2 cellular contexts compared by ENCODE assay signal in the genomic region with DNA sequence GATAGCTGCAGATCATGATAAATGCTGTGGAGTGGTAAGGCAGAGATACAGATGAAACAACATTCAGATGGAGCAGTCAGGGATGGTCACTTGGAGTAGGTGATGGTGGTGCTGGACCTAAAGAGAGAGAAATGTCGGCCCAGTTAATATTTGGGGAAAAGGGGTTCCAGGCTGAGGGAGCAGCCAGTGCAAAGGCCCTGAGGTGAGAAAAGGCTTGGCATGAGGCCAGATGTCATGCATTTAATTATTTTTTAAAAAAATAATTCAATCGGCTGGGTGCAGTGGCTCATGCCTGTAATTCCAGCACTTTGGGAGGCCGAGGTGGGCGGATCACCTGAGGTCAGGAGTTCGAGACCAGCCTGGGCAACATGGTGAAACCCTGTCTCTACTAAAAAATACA. TPM values are rescaled to one million over a fixed set of nuclear protein-coding genes. Genes with fewer than 3 reads are reported as not detected.
"Had no signal": no experiment of that assay in that cellular context is flagged by ENCODE, and none has a peak within 500 bp of the region (broad histone marks: within the 10 kb centered on the region; RNA-seq: fewer than 3 reads in every experiment).

No MANE protein-coding gene starts in this region.

RNA-seq across cellular contexts. Expression of a gene that starts 8.1 kb away (rescaled TPM):
- total RNA-seq: LHCN-M2, SJCRH30 had no signal
